9 cellular contexts compared by ENCODE assay signal in genomic region chr5:142915840-142916424, GRCh38.
DNase-seq lines count a peak whose midpoint lies in the region; ATAC-seq and TF ChIP-seq lines count a peak whose summit lies in the region.
"Had no signal": no experiment of that assay in that cellular context is flagged by ENCODE, and none has a peak within 500 bp of the region (broad histone marks: within the 10 kb centered on the region; RNA-seq: fewer than 3 reads in every experiment).

No MANE protein-coding gene starts in this region.

- peak overlapping the region; percentile 8 for H3K27ac Mint-ChIP-seq in neural progenitor cell

- H3K9me3 Mint-ChIP-seq in neural progenitor cell = no peaks in the 10 kb centered on the region

- no peak overlapping the region for H3K4me2 ChIP-seq in neural progenitor cell

- H3K4me1 ChIP-seq in BE2C (no peaks in the 10 kb centered on the region), neural progenitor cell (no peaks in the 10 kb centered on the region)
- H3K4me1 ChIP-seq: SJSA1 had no signal

- no peaks in the 10 kb centered on the region for H3K27me3 ChIP-seq in BE2C
- H3K27me3 ChIP-seq in dorsolateral prefrontal cortex = no peaks in the 10 kb centered on the region
- H3K27me3 ChIP-seq in neural progenitor cell = no peaks in the 10 kb centered on the region
- H3K27me3 ChIP-seq: SJSA1 had no signal

- H4K20me1 ChIP-seq in neural progenitor cell (ENCODE audit: low read depth) = no peaks in the 10 kb centered on the region

- DNase-seq in BE2C (peak; percentile 58), NCI-H82 (lab: John Stamatoyannopoulos, UW) (peak; percentile 68), dorsolateral prefrontal cortex (no peak), neural progenitor cell (ENCODE audit: low spot score) (peak; percentile 67), omental fat pad (ENCODE audit: low spot score) (no peak)
- DNase-seq in stimulated activated CD4-positive, alpha-beta T cell treated with anti-CD3 and anti-CD28 coated beads, Interleukin-1b, Interleukin-23, amount 100 ng/mL, for 48 hours = no peak

- H3K27ac ChIP-seq in dorsolateral prefrontal cortex = no peak overlapping the region
- no peak overlapping the region for H3K27ac ChIP-seq in neural progenitor cell
- H3K27ac ChIP-seq: SJSA1 had no signal

- no peaks in the 10 kb centered on the region for H3K79me2 ChIP-seq in neural progenitor cell (ENCODE audit: low read depth)

- TF ChIP-seq CTCF in BE2C (IDR thresholded peaks at IDR 0.05; ENCODE audit: low read depth, low read length) = peak; percentile 82
- TF ChIP-seq CTCF in dorsolateral prefrontal cortex (IDR thresholded peaks at IDR 0.05 in 54 of 56, conservative IDR thresholded peaks at IDR 0.05 in 2 of 56; ENCODE audit: low read depth in 1 of 56, partially characterized antibody in 56 of 56) = peak in 31 of 56 donors; percentile 9 to 44 (median 26)
- peak; percentile 79 for TF ChIP-seq CTCF in neural progenitor cell (IDR thresholded peaks at IDR 0.05)
- TF ChIP-seq CTCF in omental fat pad (IDR thresholded peaks at IDR 0.05) = no peak

- H3K9me3 ChIP-seq in BE2C = no peaks in the 10 kb centered on the region
- no peaks in the 10 kb centered on the region for H3K9me3 ChIP-seq in neural progenitor cell (ENCODE audit: low read depth)
- H3K9me3 ChIP-seq: SJSA1 had no signal

- peaks cover 18% of the 10 kb centered on the region for H3K4me1 Mint-ChIP-seq in neural progenitor cell

- H2AFZ ChIP-seq in neural progenitor cell (replicated peaks) = no peak overlapping the region

- no peak overlapping the region for H3K4me3 Mint-ChIP-seq in neural progenitor cell

- H3F3A ChIP-seq in neural progenitor cell (ENCODE audit: low read depth) = peaks cover 4% of the 10 kb centered on the region

- ATAC-seq in GM18508 (IDR thresholded peaks at IDR 0.05; ENCODE audit: insufficient read depth, unreplicated experiment) (peak; percentile 72), HG03066 (IDR thresholded peaks at IDR 0.05; ENCODE audit: low read depth, unreplicated experiment) (peak; percentile 79), omental fat pad (ENCODE audit: low FRiP score) (no peak)

- peaks cover 2% of the 10 kb centered on the region for H3K27me3 Mint-ChIP-seq in neural progenitor cell (ENCODE audit: insufficient read depth, low read depth)

- peaks cover 6% of the 10 kb centered on the region for H3K36me3 Mint-ChIP-seq in neural progenitor cell

- H3K36me3 ChIP-seq in BE2C = no peaks in the 10 kb centered on the region
- H3K36me3 ChIP-seq in neural progenitor cell = no peaks in the 10 kb centered on the region

- intact Hi-C loops in dorsolateral prefrontal cortex (cut with DNase I) = no loop called here

- H3K4me3 ChIP-seq in BE2C (ENCODE audit: low read depth, low read length) = no peak overlapping the region
- H3K4me3 ChIP-seq in dorsolateral prefrontal cortex = no peak overlapping the region
- H3K4me3 ChIP-seq in neural progenitor cell = no peak overlapping the region
- H3K4me3 ChIP-seq: SJSA1 had no signal

- no peak overlapping the region for H3K9ac ChIP-seq in neural progenitor cell

Comparison
In these comparisons a context has a peak if more than half of its experiments do, and no peak if none do; other contexts are left out.
1. DNase-seq: peak in BE2C (single experiment), NCI-H82 (single experiment) and neural progenitor cell (single experiment); none in dorsolateral prefrontal cortex (0 of 10), stimulated activated CD4-positive, alpha-beta T cell treated with anti-CD3 and anti-CD28 coated beads, Interleukin-1b, Interleukin-23, amount 100 ng/mL, for 48 hours (single experiment) and omental fat pad (single experiment).
2. CTCF ChIP-seq: peak in BE2C (single experiment), dorsolateral prefrontal cortex (31 of 56) and neural progenitor cell (single experiment); none in omental fat pad (0 of 3).